Comparison of ENCODE assay signal across 11 cellular contexts in the genomic region with DNA sequence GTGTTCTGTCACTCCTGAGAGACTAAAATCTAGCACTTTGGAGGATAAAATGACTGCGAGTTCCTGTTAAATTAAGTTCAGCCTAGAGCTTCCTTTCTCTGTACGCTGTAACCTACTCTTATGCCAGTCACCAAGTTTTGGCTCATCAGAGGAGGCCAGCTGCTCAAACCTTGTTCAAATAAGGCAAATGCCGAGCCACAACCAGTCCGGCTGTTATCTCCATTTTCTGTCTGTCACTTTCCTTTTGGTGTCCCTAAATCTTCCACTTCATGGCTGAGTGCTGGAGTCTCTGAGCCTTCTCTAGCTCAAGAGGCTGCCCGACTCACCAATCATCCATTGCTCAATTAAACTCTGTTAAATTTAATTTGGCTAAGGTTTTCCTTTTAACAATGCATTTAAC. TPM values are rescaled to one million over a fixed set of nuclear protein-coding genes. Genes with fewer than 3 reads are reported as not detected.
DNase-seq lines count a peak whose midpoint lies in the region; ATAC-seq and TF ChIP-seq lines count a peak whose summit lies in the region.
"Had no signal": no experiment of that assay in that cellular context is flagged by ENCODE, and none has a peak within 500 bp of the region (broad histone marks: within the 10 kb centered on the region; RNA-seq: fewer than 3 reads in every experiment).

No MANE protein-coding gene starts in this region.

- no peak overlapping the region for H4K91ac ChIP-seq in trophoblast cell (ENCODE audit: low read depth, low read length)

- no peak overlapping the region for H3K4ac ChIP-seq in trophoblast cell (ENCODE audit: low read depth, low read length)

- H4K8ac ChIP-seq in trophoblast cell (ENCODE audit: low read depth, low read length), result no peak overlapping the region

- H2AK5ac ChIP-seq in trophoblast cell (ENCODE audit: low read length), result peak overlapping the region; percentile 28

- DNase-seq in cardiac septum (ENCODE audit: low spot score) (peak; percentile 6), heart right ventricle (no peak), trophoblast cell (no peak), OCI-M2 (lab: John Stamatoyannopoulos, UW; ENCODE audit: unreplicated experiment) (no peak), GM13977 (ENCODE audit: low spot score) (no peak)
- DNase-seq: CD4-positive, CD25-positive, alpha-beta regulatory T cell; DMS79; GOT3; H9 had no signal

- no peak overlapping the region for H3K9ac ChIP-seq in trophoblast cell (ENCODE audit: low read length)

- H3K4me1 ChIP-seq in heart right ventricle, result no peaks in the 10 kb centered on the region
- peaks cover 20 to 28% of the 10 kb centered on the region in 2 experiments for H3K4me1 ChIP-seq in trophoblast cell (ENCODE audit: control insufficient read depth in 1 of 2, insufficient read depth in 2 of 2, low read length in 2 of 2)
- H3K4me1 ChIP-seq: A549 had no signal

- no peak overlapping the region for H3K14ac ChIP-seq in trophoblast cell (ENCODE audit: low read length)

- in situ Hi-C loops in GM13977 (cut with MboI; ENCODE audit: low pct_unique_long_range_greater_than_20kb, low sequenced_read_pairs, unreplicated experiment), result no loop called here

- H2BK120ac ChIP-seq in trophoblast cell (ENCODE audit: insufficient read depth, low read length, poor library complexity), result peak overlapping the region; percentile 54

- H3K79me1 ChIP-seq in trophoblast cell (ENCODE audit: low read length), result peaks cover 16% of the 10 kb centered on the region

- H3K23ac ChIP-seq in trophoblast cell (ENCODE audit: low read length), result no peak overlapping the region

- intact Hi-C loops in cardiac septum (cut with DNase I), result no loop called here
- intact Hi-C loops in heart right ventricle (cut with DNase I), result no loop called here

- H3K27me3 ChIP-seq in heart right ventricle (peaks cover 0 to 31% (median 12%) of the 10 kb centered on the region in 7 donors), trophoblast cell (ENCODE audit: insufficient read depth, low read length) (no peaks in the 10 kb centered on the region)

- H3K9me3 ChIP-seq in heart right ventricle, result no peaks in the 10 kb centered on the region
- H3K9me3 ChIP-seq in KOPT-K1 (ENCODE audit: insufficient read depth, low read length, poor library complexity, severe bottlenecking), result no peaks in the 10 kb centered on the region
- no peaks in the 10 kb centered on the region for H3K9me3 ChIP-seq in trophoblast cell (ENCODE audit: insufficient read depth, low read depth, low read length)
- H3K9me3 ChIP-seq: A549 had no signal

- ATAC-seq in heart right ventricle, result no peak
- ATAC-seq: A549 had no signal

- H2AFZ ChIP-seq in trophoblast cell (ENCODE audit: insufficient read depth, low read length, poor library complexity), result no peak overlapping the region

- H2BK12ac ChIP-seq in trophoblast cell (ENCODE audit: low read length), result peak overlapping the region; percentile 74

- H3K36me3 ChIP-seq in heart right ventricle, result no peaks in the 10 kb centered on the region
- H3K36me3 ChIP-seq in KOPT-K1 (ENCODE audit: insufficient read depth, low read length), result peaks cover 31% of the 10 kb centered on the region
- no peaks in the 10 kb centered on the region for H3K36me3 ChIP-seq in trophoblast cell (ENCODE audit: control insufficient read depth in 1 of 2, insufficient read depth in 2 of 2, low read length in 2 of 2)

- H3K18ac ChIP-seq in trophoblast cell (ENCODE audit: low read length), result no peak overlapping the region

- TF ChIP-seq CTCF in heart right ventricle (IDR thresholded peaks at IDR 0.05) (no peak), GM13977 (IDR thresholded peaks at IDR 0.05; ENCODE audit: extremely low read depth, insufficient read depth, missing control alignments) (no peak)

- 63 to 84% methylated on average over 5 of the region's 5 CpGs for WGBS in heart right ventricle, 2 donors
- no CpG with 5 or more reads among the region's 5 CpGs for WGBS in trophoblast cell (ENCODE audit: extremely low coverage, insufficient coverage, insufficient read length)

- H3K4me3 ChIP-seq in heart right ventricle (no peak overlapping the region), trophoblast cell (ENCODE audit: low read depth, low read length) (no peak overlapping the region)
- H3K4me3 ChIP-seq: A549 had no signal

- H3K27ac ChIP-seq in heart right ventricle (no peak overlapping the region), KOPT-K1 (ENCODE audit: low read depth, low read length, poor library complexity, severe bottlenecking) (peak overlapping the region; percentile 98), trophoblast cell (ENCODE audit: low read depth, low read length) (no peak overlapping the region)
- H3K27ac ChIP-seq: A549 had no signal

- no peak overlapping the region for H4K12ac ChIP-seq in trophoblast cell (ENCODE audit: low read depth, low read length)

- H2BK5ac ChIP-seq in trophoblast cell (ENCODE audit: low read depth, low read length, poor library complexity), result no peak overlapping the region

- peaks cover 2% of the 10 kb centered on the region for H3K79me2 ChIP-seq in trophoblast cell (ENCODE audit: control insufficient read depth, insufficient read depth, low read length, poor library complexity)

- H3K4me2 ChIP-seq in trophoblast cell (ENCODE audit: low read length), result no peak overlapping the region
- H3K4me2 ChIP-seq: A549 had no signal

RNA-seq across cellular contexts. Expression of gene PXDN, which starts 33.5 kb away (rescaled TPM):
- total RNA-seq in cardiac septum (27.5 TPM), heart right ventricle (10 to 100 TPM; 12.3 to 65.0 (median 20.3) TPM)
- 10 to 100 TPM in 1 of 2 donors, 1 to 10 TPM in 1; 7.8 to 19.1 TPM for polyA plus RNA-seq in heart right ventricle
- polyA plus RNA-seq in trophoblast cell (2013), result 194 and 203 TPM in 2 replicates
- polyA plus RNA-seq: CD4-positive, CD25-positive, alpha-beta regulatory T cell had no signal
